In the genomic region with DNA sequence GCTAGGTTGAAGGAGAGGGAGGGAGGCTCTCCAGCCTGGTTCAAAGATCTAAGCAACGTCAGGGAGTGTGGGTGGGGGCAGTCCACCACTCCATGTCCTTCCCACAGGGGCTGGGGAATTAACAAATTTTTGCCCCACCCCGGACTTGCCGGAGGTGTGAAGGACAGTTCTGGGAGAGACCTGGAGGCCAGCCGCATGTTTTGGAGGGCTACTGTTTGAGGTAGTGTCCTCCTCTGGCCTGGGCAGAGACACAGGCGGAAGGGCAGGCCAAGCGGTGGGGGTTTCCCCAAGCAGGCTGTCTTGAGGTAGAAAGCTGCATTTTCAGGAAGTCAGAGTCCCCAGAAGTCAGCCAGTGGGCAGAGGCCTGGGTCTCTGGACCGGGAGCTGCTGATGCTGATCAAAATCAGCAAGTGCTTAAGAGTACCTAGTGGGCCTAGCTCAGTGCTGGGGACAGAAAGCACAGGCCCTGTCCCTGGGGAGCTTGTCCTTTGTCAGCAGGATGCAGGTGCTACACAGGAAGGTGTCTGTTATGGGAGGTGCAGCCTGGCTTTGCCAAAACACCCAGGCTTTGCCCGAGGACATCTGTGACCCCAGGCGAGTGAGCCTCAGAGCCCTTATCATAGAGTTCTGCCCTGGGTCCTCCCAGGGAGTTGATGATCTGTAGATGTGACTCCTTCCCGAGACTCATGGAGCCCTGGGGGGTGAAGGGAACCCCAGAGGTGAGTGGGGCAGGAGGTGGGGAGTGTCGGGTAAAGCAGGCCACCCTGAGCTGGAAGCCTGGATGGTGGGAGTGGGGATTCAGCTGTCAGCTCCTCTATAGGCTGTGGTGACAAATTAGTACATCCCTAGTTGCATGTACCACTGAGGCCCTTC, we compare ENCODE assay signal across 1 cellular context.
TF ChIP-seq lines count a peak whose summit lies in the region.

No MANE protein-coding gene starts in this region.

TF ChIP-seq in GM12878, 131 proteins besides CTCF, POLR2A, EP300 and RAD21 (continued from another document and continues in another):
- TF ChIP-seq, protein P1, sequence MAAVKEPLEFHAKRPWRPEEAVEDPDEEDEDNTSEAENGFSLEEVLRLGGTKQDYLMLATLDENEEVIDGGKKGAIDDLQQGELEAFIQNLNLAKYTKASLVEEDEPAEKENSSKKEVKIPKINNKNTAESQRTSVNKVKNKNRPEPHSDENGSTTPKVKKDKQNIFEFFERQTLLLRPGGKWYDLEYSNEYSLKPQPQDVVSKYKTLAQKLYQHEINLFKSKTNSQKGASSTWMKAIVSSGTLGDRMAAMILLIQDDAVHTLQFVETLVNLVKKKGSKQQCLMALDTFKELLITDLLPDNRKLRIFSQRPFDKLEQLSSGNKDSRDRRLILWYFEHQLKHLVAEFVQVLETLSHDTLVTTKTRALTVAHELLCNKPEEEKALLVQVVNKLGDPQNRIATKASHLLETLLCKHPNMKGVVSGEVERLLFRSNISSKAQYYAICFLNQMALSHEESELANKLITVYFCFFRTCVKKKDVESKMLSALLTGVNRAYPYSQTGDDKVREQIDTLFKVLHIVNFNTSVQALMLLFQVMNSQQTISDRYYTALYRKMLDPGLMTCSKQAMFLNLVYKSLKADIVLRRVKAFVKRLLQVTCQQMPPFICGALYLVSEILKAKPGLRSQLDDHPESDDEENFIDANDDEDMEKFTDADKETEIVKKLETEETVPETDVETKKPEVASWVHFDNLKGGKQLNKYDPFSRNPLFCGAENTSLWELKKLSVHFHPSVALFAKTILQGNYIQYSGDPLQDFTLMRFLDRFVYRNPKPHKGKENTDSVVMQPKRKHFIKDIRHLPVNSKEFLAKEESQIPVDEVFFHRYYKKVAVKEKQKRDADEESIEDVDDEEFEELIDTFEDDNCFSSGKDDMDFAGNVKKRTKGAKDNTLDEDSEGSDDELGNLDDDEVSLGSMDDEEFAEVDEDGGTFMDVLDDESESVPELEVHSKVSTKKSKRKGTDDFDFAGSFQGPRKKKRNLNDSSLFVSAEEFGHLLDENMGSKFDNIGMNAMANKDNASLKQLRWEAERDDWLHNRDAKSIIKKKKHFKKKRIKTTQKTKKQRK (IDR thresholded peaks at IDR 0.05; ENCODE audit: low read depth, low read length), result no peak
- TF ChIP-seq NFXL1 (IDR thresholded peaks at IDR 0.05; ENCODE audit: borderline replicate concordance) (no peak), ATF7 (IDR thresholded peaks at IDR 0.05; ENCODE audit: low read depth) (no peak; the same call in 1 of the 2 replicates), RCOR1 (conservative IDR thresholded peaks at IDR 0.05; ENCODE audit: low read depth, low read length) (no peak), BRCA1 (IDR thresholded peaks at IDR 0.05; ENCODE audit: low read depth, low read length) (no peak), CREB1 (IDR thresholded peaks at IDR 0.05; ENCODE audit: low read depth) (peak; percentile 36; the same call in 1 of the 2 replicates), EGR1 (IDR thresholded peaks at IDR 0.05; ENCODE audit: borderline replicate concordance in 1 of 2, low read depth in 2 of 2, low read length in 2 of 2) (peak in 1 of 2 experiments; percentile 80; a peak in 2 of 3 replicates), NFIC (IDR thresholded peaks at IDR 0.05; ENCODE audit: low read depth, low read length) (no peak), ZNF24 (IDR thresholded peaks at IDR 0.05) (no peak), MYB (IDR thresholded peaks at IDR 0.05; ENCODE audit: borderline replicate concordance, low read depth, low read length) (no peak), ZNF274 (IDR thresholded peaks at IDR 0.05; ENCODE audit: insufficient read depth, insufficient read length) (no peak), CHD1 (IDR thresholded peaks at IDR 0.05; ENCODE audit: low read depth, low read length) (no peak), MXI1 (IDR thresholded peaks at IDR 0.05; ENCODE audit: low read depth, low read length) (no peak), BCL11A (IDR thresholded peaks at IDR 0.05; ENCODE audit: low read depth, low read length) (no peak)
- TF ChIP-seq, protein P2, sequence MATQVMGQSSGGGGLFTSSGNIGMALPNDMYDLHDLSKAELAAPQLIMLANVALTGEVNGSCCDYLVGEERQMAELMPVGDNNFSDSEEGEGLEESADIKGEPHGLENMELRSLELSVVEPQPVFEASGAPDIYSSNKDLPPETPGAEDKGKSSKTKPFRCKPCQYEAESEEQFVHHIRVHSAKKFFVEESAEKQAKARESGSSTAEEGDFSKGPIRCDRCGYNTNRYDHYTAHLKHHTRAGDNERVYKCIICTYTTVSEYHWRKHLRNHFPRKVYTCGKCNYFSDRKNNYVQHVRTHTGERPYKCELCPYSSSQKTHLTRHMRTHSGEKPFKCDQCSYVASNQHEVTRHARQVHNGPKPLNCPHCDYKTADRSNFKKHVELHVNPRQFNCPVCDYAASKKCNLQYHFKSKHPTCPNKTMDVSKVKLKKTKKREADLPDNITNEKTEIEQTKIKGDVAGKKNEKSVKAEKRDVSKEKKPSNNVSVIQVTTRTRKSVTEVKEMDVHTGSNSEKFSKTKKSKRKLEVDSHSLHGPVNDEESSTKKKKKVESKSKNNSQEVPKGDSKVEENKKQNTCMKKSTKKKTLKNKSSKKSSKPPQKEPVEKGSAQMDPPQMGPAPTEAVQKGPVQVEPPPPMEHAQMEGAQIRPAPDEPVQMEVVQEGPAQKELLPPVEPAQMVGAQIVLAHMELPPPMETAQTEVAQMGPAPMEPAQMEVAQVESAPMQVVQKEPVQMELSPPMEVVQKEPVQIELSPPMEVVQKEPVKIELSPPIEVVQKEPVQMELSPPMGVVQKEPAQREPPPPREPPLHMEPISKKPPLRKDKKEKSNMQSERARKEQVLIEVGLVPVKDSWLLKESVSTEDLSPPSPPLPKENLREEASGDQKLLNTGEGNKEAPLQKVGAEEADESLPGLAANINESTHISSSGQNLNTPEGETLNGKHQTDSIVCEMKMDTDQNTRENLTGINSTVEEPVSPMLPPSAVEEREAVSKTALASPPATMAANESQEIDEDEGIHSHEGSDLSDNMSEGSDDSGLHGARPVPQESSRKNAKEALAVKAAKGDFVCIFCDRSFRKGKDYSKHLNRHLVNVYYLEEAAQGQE (IDR thresholded peaks at IDR 0.05; ENCODE audit: low read depth, low read length), result no peak
- TF ChIP-seq, protein P3, sequence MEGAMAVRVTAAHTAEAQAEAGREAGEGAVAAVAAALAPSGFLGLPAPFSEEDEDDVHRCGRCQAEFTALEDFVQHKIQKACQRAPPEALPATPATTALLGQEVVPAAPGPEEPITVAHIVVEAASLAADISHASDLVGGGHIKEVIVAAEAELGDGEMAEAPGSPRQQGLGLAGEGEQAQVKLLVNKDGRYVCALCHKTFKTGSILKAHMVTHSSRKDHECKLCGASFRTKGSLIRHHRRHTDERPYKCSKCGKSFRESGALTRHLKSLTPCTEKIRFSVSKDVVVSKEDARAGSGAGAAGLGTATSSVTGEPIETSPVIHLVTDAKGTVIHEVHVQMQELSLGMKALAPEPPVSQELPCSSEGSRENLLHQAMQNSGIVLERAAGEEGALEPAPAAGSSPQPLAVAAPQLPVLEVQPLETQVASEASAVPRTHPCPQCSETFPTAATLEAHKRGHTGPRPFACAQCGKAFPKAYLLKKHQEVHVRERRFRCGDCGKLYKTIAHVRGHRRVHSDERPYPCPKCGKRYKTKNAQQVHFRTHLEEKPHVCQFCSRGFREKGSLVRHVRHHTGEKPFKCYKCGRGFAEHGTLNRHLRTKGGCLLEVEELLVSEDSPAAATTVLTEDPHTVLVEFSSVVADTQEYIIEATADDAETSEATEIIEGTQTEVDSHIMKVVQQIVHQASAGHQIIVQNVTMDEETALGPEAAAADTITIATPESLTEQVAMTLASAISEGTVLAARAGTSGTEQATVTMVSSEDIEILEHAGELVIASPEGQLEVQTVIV (IDR thresholded peaks at IDR 0.05; ENCODE audit: borderline replicate concordance, partially characterized antibody), result no peak
- TF ChIP-seq, protein P4, sequence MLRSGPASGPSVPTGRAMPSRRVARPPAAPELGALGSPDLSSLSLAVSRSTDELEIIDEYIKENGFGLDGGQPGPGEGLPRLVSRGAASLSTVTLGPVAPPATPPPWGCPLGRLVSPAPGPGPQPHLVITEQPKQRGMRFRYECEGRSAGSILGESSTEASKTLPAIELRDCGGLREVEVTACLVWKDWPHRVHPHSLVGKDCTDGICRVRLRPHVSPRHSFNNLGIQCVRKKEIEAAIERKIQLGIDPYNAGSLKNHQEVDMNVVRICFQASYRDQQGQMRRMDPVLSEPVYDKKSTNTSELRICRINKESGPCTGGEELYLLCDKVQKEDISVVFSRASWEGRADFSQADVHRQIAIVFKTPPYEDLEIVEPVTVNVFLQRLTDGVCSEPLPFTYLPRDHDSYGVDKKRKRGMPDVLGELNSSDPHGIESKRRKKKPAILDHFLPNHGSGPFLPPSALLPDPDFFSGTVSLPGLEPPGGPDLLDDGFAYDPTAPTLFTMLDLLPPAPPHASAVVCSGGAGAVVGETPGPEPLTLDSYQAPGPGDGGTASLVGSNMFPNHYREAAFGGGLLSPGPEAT (IDR thresholded peaks at IDR 0.05; ENCODE audit: low read depth), result peak; percentile 67
- TF ChIP-seq, protein P5, sequence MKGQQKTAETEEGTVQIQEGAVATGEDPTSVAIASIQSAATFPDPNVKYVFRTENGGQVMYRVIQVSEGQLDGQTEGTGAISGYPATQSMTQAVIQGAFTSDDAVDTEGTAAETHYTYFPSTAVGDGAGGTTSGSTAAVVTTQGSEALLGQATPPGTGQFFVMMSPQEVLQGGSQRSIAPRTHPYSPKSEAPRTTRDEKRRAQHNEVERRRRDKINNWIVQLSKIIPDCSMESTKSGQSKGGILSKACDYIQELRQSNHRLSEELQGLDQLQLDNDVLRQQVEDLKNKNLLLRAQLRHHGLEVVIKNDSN (IDR thresholded peaks at IDR 0.05; ENCODE audit: borderline replicate concordance, extremely low read length, insufficient read depth, low read depth, low read length), result no peak
- TF ChIP-seq, protein P6, sequence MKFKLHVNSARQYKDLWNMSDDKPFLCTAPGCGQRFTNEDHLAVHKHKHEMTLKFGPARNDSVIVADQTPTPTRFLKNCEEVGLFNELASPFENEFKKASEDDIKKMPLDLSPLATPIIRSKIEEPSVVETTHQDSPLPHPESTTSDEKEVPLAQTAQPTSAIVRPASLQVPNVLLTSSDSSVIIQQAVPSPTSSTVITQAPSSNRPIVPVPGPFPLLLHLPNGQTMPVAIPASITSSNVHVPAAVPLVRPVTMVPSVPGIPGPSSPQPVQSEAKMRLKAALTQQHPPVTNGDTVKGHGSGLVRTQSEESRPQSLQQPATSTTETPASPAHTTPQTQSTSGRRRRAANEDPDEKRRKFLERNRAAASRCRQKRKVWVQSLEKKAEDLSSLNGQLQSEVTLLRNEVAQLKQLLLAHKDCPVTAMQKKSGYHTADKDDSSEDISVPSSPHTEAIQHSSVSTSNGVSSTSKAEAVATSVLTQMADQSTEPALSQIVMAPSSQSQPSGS (IDR thresholded peaks at IDR 0.05; ENCODE audit: low read length), result no peak
- TF ChIP-seq, protein P7, sequence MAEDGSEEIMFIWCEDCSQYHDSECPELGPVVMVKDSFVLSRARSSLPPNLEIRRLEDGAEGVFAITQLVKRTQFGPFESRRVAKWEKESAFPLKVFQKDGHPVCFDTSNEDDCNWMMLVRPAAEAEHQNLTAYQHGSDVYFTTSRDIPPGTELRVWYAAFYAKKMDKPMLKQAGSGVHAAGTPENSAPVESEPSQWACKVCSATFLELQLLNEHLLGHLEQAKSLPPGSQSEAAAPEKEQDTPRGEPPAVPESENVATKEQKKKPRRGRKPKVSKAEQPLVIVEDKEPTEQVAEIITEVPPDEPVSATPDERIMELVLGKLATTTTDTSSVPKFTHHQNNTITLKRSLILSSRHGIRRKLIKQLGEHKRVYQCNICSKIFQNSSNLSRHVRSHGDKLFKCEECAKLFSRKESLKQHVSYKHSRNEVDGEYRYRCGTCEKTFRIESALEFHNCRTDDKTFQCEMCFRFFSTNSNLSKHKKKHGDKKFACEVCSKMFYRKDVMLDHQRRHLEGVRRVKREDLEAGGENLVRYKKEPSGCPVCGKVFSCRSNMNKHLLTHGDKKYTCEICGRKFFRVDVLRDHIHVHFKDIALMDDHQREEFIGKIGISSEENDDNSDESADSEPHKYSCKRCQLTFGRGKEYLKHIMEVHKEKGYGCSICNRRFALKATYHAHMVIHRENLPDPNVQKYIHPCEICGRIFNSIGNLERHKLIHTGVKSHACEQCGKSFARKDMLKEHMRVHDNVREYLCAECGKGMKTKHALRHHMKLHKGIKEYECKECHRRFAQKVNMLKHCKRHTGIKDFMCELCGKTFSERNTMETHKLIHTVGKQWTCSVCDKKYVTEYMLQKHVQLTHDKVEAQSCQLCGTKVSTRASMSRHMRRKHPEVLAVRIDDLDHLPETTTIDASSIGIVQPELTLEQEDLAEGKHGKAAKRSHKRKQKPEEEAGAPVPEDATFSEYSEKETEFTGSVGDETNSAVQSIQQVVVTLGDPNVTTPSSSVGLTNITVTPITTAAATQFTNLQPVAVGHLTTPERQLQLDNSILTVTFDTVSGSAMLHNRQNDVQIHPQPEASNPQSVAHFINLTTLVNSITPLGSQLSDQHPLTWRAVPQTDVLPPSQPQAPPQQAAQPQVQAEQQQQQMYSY (CRISPR knock-in tag; IDR thresholded peaks at IDR 0.05), result no peak
- TF ChIP-seq, protein P8, sequence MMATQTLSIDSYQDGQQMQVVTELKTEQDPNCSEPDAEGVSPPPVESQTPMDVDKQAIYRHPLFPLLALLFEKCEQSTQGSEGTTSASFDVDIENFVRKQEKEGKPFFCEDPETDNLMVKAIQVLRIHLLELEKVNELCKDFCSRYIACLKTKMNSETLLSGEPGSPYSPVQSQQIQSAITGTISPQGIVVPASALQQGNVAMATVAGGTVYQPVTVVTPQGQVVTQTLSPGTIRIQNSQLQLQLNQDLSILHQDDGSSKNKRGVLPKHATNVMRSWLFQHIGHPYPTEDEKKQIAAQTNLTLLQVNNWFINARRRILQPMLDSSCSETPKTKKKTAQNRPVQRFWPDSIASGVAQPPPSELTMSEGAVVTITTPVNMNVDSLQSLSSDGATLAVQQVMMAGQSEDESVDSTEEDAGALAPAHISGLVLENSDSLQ (IDR thresholded peaks at IDR 0.05), result no peak
- TF ChIP-seq, protein P9, sequence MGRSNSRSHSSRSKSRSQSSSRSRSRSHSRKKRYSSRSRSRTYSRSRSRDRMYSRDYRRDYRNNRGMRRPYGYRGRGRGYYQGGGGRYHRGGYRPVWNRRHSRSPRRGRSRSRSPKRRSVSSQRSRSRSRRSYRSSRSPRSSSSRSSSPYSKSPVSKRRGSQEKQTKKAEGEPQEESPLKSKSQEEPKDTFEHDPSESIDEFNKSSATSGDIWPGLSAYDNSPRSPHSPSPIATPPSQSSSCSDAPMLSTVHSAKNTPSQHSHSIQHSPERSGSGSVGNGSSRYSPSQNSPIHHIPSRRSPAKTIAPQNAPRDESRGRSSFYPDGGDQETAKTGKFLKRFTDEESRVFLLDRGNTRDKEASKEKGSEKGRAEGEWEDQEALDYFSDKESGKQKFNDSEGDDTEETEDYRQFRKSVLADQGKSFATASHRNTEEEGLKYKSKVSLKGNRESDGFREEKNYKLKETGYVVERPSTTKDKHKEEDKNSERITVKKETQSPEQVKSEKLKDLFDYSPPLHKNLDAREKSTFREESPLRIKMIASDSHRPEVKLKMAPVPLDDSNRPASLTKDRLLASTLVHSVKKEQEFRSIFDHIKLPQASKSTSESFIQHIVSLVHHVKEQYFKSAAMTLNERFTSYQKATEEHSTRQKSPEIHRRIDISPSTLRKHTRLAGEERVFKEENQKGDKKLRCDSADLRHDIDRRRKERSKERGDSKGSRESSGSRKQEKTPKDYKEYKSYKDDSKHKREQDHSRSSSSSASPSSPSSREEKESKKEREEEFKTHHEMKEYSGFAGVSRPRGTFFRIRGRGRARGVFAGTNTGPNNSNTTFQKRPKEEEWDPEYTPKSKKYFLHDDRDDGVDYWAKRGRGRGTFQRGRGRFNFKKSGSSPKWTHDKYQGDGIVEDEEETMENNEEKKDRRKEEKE (IDR thresholded peaks at IDR 0.05), result no peak
